16 cellular contexts compared by ENCODE assay signal in the genomic region with DNA sequence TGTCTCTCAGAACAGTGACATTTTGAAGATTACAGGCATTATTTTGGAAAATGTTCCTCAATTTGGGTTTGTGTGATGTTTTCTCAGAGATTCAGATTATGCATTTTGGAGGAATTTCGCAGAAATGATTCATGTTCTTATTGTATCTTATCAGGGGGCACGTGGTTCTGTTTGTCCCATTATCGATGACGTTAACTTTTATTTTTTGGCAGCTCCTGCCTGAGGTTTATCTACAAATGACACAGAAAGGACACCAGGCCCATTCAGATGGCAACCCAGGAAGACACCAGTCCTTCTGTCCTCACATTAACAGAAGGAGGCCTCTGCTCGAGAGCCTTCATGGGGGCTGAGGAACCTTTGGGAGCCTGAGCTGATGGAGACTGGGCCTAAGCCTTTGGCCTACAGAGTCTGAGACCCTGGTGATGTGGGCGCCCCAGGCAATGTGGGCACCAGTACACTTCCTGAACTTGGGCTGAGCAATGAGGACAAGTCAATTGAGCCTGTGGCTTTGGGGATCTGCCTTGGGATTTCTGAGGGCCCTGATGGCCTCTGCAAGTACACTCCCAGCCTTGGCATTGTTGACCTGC.
"Had no signal": no experiment of that assay in that cellular context is flagged by ENCODE, and none has a peak within 500 bp of the region (broad histone marks: within the 10 kb centered on the region; RNA-seq: fewer than 3 reads in every experiment).

No MANE protein-coding gene starts in this region.

- H3K4me1 ChIP-seq: prostate gland, right lobe of liver had no signal

- H3K36me3 ChIP-seq: heart left ventricle, prostate gland, right lobe of liver had no signal

- H3K4me3 ChIP-seq: heart left ventricle, prostate gland, right lobe of liver had no signal

- DNase-seq: dermis blood vessel endothelial cell; endodermal cell; heart left ventricle; hippocampal formation; left colon; left ventricle myocardium superior; mesendoderm; naive thymus-derived CD4-positive, alpha-beta T cell; nephron progenitor cell; right lobe of liver; stimulated activated CD4-positive, alpha-beta T cell treated with anti-CD3 and anti-CD28 coated beads, Interleukin-4, amount 100 ng/mL, for 1 hour; stimulated activated CD8-positive, alpha-beta memory T cell treated with anti-CD3 and anti-CD28 coated beads, Interleukin-4, amount 100 ng/mL, for 48 hours; substantia nigra had no signal

- H3K9me3 ChIP-seq: prostate gland, right lobe of liver had no signal

- ATAC-seq: left colon; left ventricle myocardium superior; naive thymus-derived CD4-positive, alpha-beta T cell; right lobe of liver; stimulated activated effector memory CD8-positive, alpha-beta T cell treated with anti-CD3 and anti-CD28 coated beads, Interleukin-12 subunit alpha, Interleukin-12 subunit beta, amount 100 ng/mL, for 72 hours had no signal

- H2AFZ ChIP-seq: parathyroid adenoma had no signal

- H3K27ac ChIP-seq: heart left ventricle, parathyroid adenoma, right lobe of liver had no signal

- H3K27me3 ChIP-seq: heart left ventricle, right lobe of liver had no signal

- H3K79me2 ChIP-seq: parathyroid adenoma had no signal
